Comparison of ENCODE assay signal across 11 cellular contexts in the genomic region with DNA sequence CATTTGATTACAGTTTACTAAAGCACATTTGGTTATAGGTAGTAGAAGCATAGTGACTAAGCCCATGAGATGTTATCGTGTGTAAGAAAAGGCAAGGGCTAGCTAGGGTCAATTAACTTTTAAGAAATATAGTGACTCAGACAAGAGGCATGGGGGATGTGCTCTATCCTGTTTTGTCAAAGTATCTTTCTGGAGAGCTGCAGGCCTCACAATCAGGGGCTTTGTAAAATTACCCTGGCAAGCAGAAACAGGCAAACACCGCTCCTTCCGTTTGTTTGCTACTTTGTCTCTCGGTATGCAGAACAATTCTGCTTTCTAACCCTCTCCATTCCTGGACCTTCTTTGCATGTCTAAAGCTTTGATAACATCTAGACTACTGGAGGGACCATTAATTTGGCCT. TPM values are rescaled to one million over a fixed set of nuclear protein-coding genes. Genes with fewer than 3 reads are reported as not detected.
DNase-seq lines count a peak whose midpoint lies in the region; ATAC-seq, FAIRE-seq and TF ChIP-seq lines count a peak whose summit lies in the region.
"Had no signal": no experiment of that assay in that cellular context is flagged by ENCODE, and none has a peak within 500 bp of the region (broad histone marks: within the 10 kb centered on the region; RNA-seq: fewer than 3 reads in every experiment).

No MANE protein-coding gene starts in this region.

- H3K4me3 Mint-ChIP-seq in MCF 10A (ENCODE audit: unreplicated experiment) = no peak overlapping the region
- peak overlapping the region; percentile 63 for H3K4me3 Mint-ChIP-seq in type B pancreatic cell
- H3K4me3 Mint-ChIP-seq in activated CD8-positive, alpha-beta T cell treated with anti-CD3 and anti-CD28 coated beads for 36 hours = no peak overlapping the region
- H3K4me3 Mint-ChIP-seq: activated T-cell treated with anti-CD3 and anti-CD28 coated beads, Interleukin-2, amount 50 U/mL, for 72 hours had no signal

- no TSS peak for BruUV-seq in MCF 10A (replicated peaks; lab: Mats Ljungman, UMichigan)

- FAIRE-seq in frontal cortex (lab: Jason Lieb, UNC) = no peak

- DNase-seq in cardiac muscle cell (ENCODE audit: low read depth in 1 of 2, low spot score in 1 of 2) = peak in 1 of 2 donors; percentile 77
- DNase-seq in heart left ventricle = no peak
- DNase-seq in MCF 10A (ENCODE audit: unreplicated experiment) = peak; percentile 56
- DNase-seq in islet precursor cell = peak; percentile 93
- DNase-seq in type B pancreatic cell (ENCODE audit: extremely low spot score, unreplicated experiment) = no peak
- no peak for DNase-seq in activated CD8-positive, alpha-beta T cell treated with anti-CD3 and anti-CD28 coated beads for 36 hours
- no peak for DNase-seq in frontal cortex (ENCODE audit: low spot score in 2 of 2)
- DNase-seq: 8988T had no signal

- no peaks in the 10 kb centered on the region for H3K36me3 Mint-ChIP-seq in MCF 10A (ENCODE audit: insufficient read depth, unreplicated experiment)
- no peaks in the 10 kb centered on the region for H3K36me3 Mint-ChIP-seq in type B pancreatic cell
- no peaks in the 10 kb centered on the region for H3K36me3 Mint-ChIP-seq in activated CD8-positive, alpha-beta T cell treated with anti-CD3 and anti-CD28 coated beads for 36 hours (ENCODE audit: low read depth)
- H3K36me3 Mint-ChIP-seq: naive thymus-derived CD4-positive, alpha-beta T cell had no signal

- H3K9me3 Mint-ChIP-seq in MCF 10A (ENCODE audit: unreplicated experiment) (no peaks in the 10 kb centered on the region), type B pancreatic cell (peaks cover 4% of the 10 kb centered on the region)
- no peaks in the 10 kb centered on the region for H3K9me3 Mint-ChIP-seq in activated CD8-positive, alpha-beta T cell treated with anti-CD3 and anti-CD28 coated beads for 36 hours
- H3K9me3 Mint-ChIP-seq: activated T-cell treated with anti-CD3 and anti-CD28 coated beads, Interleukin-2, amount 50 U/mL, for 72 hours; naive thymus-derived CD4-positive, alpha-beta T cell had no signal

- H3K27ac Mint-ChIP-seq in MCF 10A (ENCODE audit: low read depth, unreplicated experiment) = no peak overlapping the region
- peak overlapping the region; percentile 33 for H3K27ac Mint-ChIP-seq in type B pancreatic cell
- no peak overlapping the region for H3K27ac Mint-ChIP-seq in activated CD8-positive, alpha-beta T cell treated with anti-CD3 and anti-CD28 coated beads for 36 hours
- H3K27ac Mint-ChIP-seq: activated T-cell treated with anti-CD3 and anti-CD28 coated beads, Interleukin-2, amount 50 U/mL, for 72 hours had no signal

- H3K4me1 ChIP-seq in cardiac muscle cell (ENCODE audit: low read depth) (peaks cover 13% of the 10 kb centered on the region), heart left ventricle (peaks cover 0 to 21% (median 8%) of the 10 kb centered on the region in 12 donors)

- no peak for TF ChIP-seq POLR2A in heart left ventricle (IDR thresholded peaks at IDR 0.05)

- H3K27me3 ChIP-seq in cardiac muscle cell (no peaks in the 10 kb centered on the region), heart left ventricle (no peaks in the 10 kb centered on the region)

- WGBS in heart left ventricle, 4 donors = 72 to 80% (median 75%) methylated on average over 4 of the region's 4 CpGs

- no peaks in the 10 kb centered on the region for H3K27me3 Mint-ChIP-seq in MCF 10A (ENCODE audit: insufficient read depth, unreplicated experiment)
- H3K27me3 Mint-ChIP-seq in type B pancreatic cell = no peaks in the 10 kb centered on the region
- peaks cover 10% of the 10 kb centered on the region for H3K27me3 Mint-ChIP-seq in activated CD8-positive, alpha-beta T cell treated with anti-CD3 and anti-CD28 coated beads for 36 hours

- no peaks in the 10 kb centered on the region for H3K36me3 ChIP-seq in cardiac muscle cell
- no peaks in the 10 kb centered on the region for H3K36me3 ChIP-seq in heart left ventricle

- intact Hi-C loops in heart left ventricle (cut with DNase I) = loop anchor here in 1 of 10 donors (2.0 kb wide), 1 partner anchor 61 kb away; no protein-coding TSS in a partner anchor
- intact Hi-C loops in MCF 10A (cut with micrococcal nuclease) = no loop called here
- intact Hi-C loops in activated CD8-positive, alpha-beta T cell treated with anti-CD3 and anti-CD28 coated beads for 36 hours (cut with micrococcal nuclease) = no loop called here

- H3K4me1 Mint-ChIP-seq in MCF 10A (ENCODE audit: insufficient read depth, unreplicated experiment) = peaks cover 21% of the 10 kb centered on the region
- H3K4me1 Mint-ChIP-seq in type B pancreatic cell (ENCODE audit: unreplicated experiment) = peaks cover 22% of the 10 kb centered on the region
- H3K4me1 Mint-ChIP-seq in activated CD8-positive, alpha-beta T cell treated with anti-CD3 and anti-CD28 coated beads for 36 hours (ENCODE audit: low read depth) = peaks cover 4% of the 10 kb centered on the region

- H3K4me3 ChIP-seq in cardiac muscle cell = no peak overlapping the region
- H3K4me3 ChIP-seq in heart left ventricle = no peak overlapping the region

- H3K27ac ChIP-seq in cardiac muscle cell = peak overlapping the region; percentile 44
- peak overlapping the region in 4 of 12 donors; percentile 6 to 56 (median 28) for H3K27ac ChIP-seq in heart left ventricle

- H3K9me3 ChIP-seq in cardiac muscle cell (ENCODE audit: low read depth) = no peaks in the 10 kb centered on the region
- no peaks in the 10 kb centered on the region for H3K9me3 ChIP-seq in heart left ventricle

- POLR2A ChIA-PET in MCF 10A (lab: Yijun Ruan, JAX) = interaction anchor here (0.9 to 8.7 kb wide), 13 partner anchors 10 to 69 kb away, joined by 3 to 161 read pairs (median 7); a partner anchor contains a TSS
- POLR2A ChIA-PET in activated CD8-positive, alpha-beta T cell treated with anti-CD3 and anti-CD28 coated beads for 36 hours (lab: Charles Lee) = no interaction called here

- no peak for ATAC-seq in heart left ventricle
- ATAC-seq in activated CD8-positive, alpha-beta T cell treated with anti-CD3 and anti-CD28 coated beads for 36 hours = no peak
- ATAC-seq in HG02571 (IDR thresholded peaks at IDR 0.05; ENCODE audit: unreplicated experiment) = no peak
- ATAC-seq: naive thymus-derived CD4-positive, alpha-beta T cell had no signal

- CTCF ChIA-PET in MCF 10A (lab: Yijun Ruan, JAX) = interaction anchor here (0.6 to 9.6 kb wide), 19 partner anchors 9 to 1450 kb away, joined by 3 to 260 read pairs (median 9); a partner anchor contains a TSS
- CTCF ChIA-PET in activated CD8-positive, alpha-beta T cell treated with anti-CD3 and anti-CD28 coated beads for 36 hours (lab: Charles Lee) = interaction anchor here (1.5 to 11.4 kb wide), 13 partner anchors 9 to 84 kb away, joined by 7 to 250 read pairs (median 21); a partner anchor contains a TSS

- TF ChIP-seq CTCF in cardiac muscle cell (IDR thresholded peaks at IDR 0.05; ENCODE audit: low read depth, low read length) = no peak
- no peak for TF ChIP-seq CTCF in heart left ventricle (IDR thresholded peaks at IDR 0.05)
- no peak for TF ChIP-seq CTCF in MCF 10A (IDR thresholded peaks at IDR 0.05; ENCODE audit: unreplicated experiment)
- no peak for TF ChIP-seq CTCF in type B pancreatic cell (conservative IDR thresholded peaks at IDR 0.05)
- no peak for TF ChIP-seq CTCF in activated CD8-positive, alpha-beta T cell treated with anti-CD3 and anti-CD28 coated beads for 36 hours (IDR thresholded peaks at IDR 0.05)

RNA-seq across cellular contexts. Expression of a gene that starts 26.0 kb away (rescaled TPM):
- total RNA-seq in cardiac muscle cell (7.0 and 8.1 TPM in 2 replicates), heart left ventricle (10 to 100 TPM in 6 of 9 donors, 1 to 10 TPM in 3; 7.8 to 14.0 (median 10.9) TPM), MCF 10A (2022) (12.2 and 13.2 TPM in 2 replicates), type B pancreatic cell (ENCODE audit: low replicate concordance) (9.9 and 11.8 TPM in 2 replicates), frontal cortex (31.4 TPM)
- polyA plus RNA-seq in cardiac muscle cell (0.25 and 1.1 TPM in 2 replicates), heart left ventricle (1 to 10 TPM; 2.8 to 6.9 TPM)
- total RNA-seq in activated CD8-positive, alpha-beta T cell treated with anti-CD3 and anti-CD28 coated beads for 36 hours = under 1 TPM; 0.20 to 0.38 TPM
- polyA plus RNA-seq: naive thymus-derived CD4-positive, alpha-beta T cell had no signal

RNA-seq across cellular contexts. Expression of a gene that starts 37.6 kb away (rescaled TPM):
- 71.5 and 86.9 TPM in 2 replicates for total RNA-seq in cardiac muscle cell
- 89.8 and 124 TPM in 2 replicates for polyA plus RNA-seq in cardiac muscle cell
- total RNA-seq in heart left ventricle = 10 to 100 TPM in 2 of 9 donors, 1 to 10 TPM in 7; 2.8 to 39.6 (median 5.2) TPM
- 10 to 100 TPM in 1 of 2 donors, 1 to 10 TPM in 1; 3.0 to 16.5 TPM for polyA plus RNA-seq in heart left ventricle
- 165 and 198 TPM in 2 replicates for total RNA-seq in MCF 10A (2022)
- 195 and 217 TPM in 2 replicates for total RNA-seq in type B pancreatic cell (ENCODE audit: low replicate concordance)
- total RNA-seq in activated CD8-positive, alpha-beta T cell treated with anti-CD3 and anti-CD28 coated beads for 36 hours = 100 to 1,000 TPM; 307 to 322 TPM
- total RNA-seq in frontal cortex = 13.0 TPM

Comparison
In these comparisons a context has a peak if more than half of its experiments do, and no peak if none do; other contexts are left out.
1. DNase-seq: peak in MCF 10A (single experiment) and islet precursor cell (single experiment); none in heart left ventricle (0 of 5), type B pancreatic cell (single experiment), activated CD8-positive, alpha-beta T cell treated with anti-CD3 and anti-CD28 coated beads for 36 hours (single experiment) and frontal cortex (0 of 2).